9 cellular contexts compared by ENCODE assay signal in genomic region chr2:170155022-170155722, GRCh38. TPM values are rescaled to one million over a fixed set of nuclear protein-coding genes. Genes with fewer than 3 reads are reported as not detected.
DNase-seq lines count a peak whose midpoint lies in the region; TF ChIP-seq lines count a peak whose summit lies in the region.
"Had no signal": no experiment of that assay in that cellular context is flagged by ENCODE, and none has a peak within 500 bp of the region (broad histone marks: within the 10 kb centered on the region; RNA-seq: fewer than 3 reads in every experiment).

No MANE protein-coding gene starts in this region.

- DNase-seq in GM06990 (ENCODE audit: extremely low read depth, insufficient read length) (peak; percentile 32), HFFc6 (peak; percentile 22), RPMI7951 (ENCODE audit: low read depth) (peak; percentile 24), islet precursor cell (peak; percentile 87), KG1 (lab: John Stamatoyannopoulos, UW) (no peak), DMS114 treated with DMSO at 0.1 percent for 48 hours (lab: John Stamatoyannopoulos, UW; ENCODE audit: unreplicated experiment) (no peak), transverse colon (no peak), NCI-H1694 (lab: John Stamatoyannopoulos, UW) (no peak)

- peaks cover 0 to 4% (median 1%) of the 10 kb centered on the region in 4 donors for H3K4me1 ChIP-seq in transverse colon

- no peak for TF ChIP-seq POLR2A in transverse colon (IDR thresholded peaks at IDR 0.05)

- H3K27me3 Mint-ChIP-seq in HFFc6 (ENCODE audit: insufficient read depth), result no peaks in the 10 kb centered on the region; the same call in 1 of the 2 replicates
- H3K27me3 Mint-ChIP-seq: activated naive CD4-positive, alpha-beta T cell treated with anti-CD3 and anti-CD28 coated beads, Interleukin-2, amount 50 U/mL, for 24 hours had no signal

- peaks cover 28% of the 10 kb centered on the region for H3K4me1 Mint-ChIP-seq in HFFc6 (ENCODE audit: low read depth)
- H3K4me1 Mint-ChIP-seq: activated naive CD4-positive, alpha-beta T cell treated with anti-CD3 and anti-CD28 coated beads, Interleukin-2, amount 50 U/mL, for 24 hours had no signal

- H3K27ac Mint-ChIP-seq in HFFc6, result peak overlapping the region; percentile 32; the same call in 1 of the 2 replicates
- H3K27ac Mint-ChIP-seq: activated naive CD4-positive, alpha-beta T cell treated with anti-CD3 and anti-CD28 coated beads, Interleukin-2, amount 50 U/mL, for 24 hours had no signal

- H3K9me3 Mint-ChIP-seq in HFFc6, result no peaks in the 10 kb centered on the region; the same call in 1 of the 2 replicates
- H3K9me3 Mint-ChIP-seq: activated naive CD4-positive, alpha-beta T cell treated with anti-CD3 and anti-CD28 coated beads, Interleukin-2, amount 50 U/mL, for 24 hours had no signal

- H3K36me3 Mint-ChIP-seq in HFFc6 (ENCODE audit: low read depth), result no peaks in the 10 kb centered on the region
- H3K36me3 Mint-ChIP-seq: activated naive CD4-positive, alpha-beta T cell treated with anti-CD3 and anti-CD28 coated beads, Interleukin-2, amount 50 U/mL, for 24 hours had no signal

- H3K27ac ChIP-seq in transverse colon, result no peak overlapping the region

- 18 to 25% methylated on average over 1 to 8 of the region's 8 CpGs for WGBS in transverse colon (ENCODE audit: low coverage in 1 of 2), 2 donors

- intact Hi-C loops in transverse colon (cut with DNase I; ENCODE audit: low total_unique reads), result no loop called here

- TF ChIP-seq CTCF in GM06990 (IDR thresholded peaks at IDR 0.05; ENCODE audit: insufficient read depth, low read length, poor library complexity, severe bottlenecking) (no peak), HFFc6 (IDR thresholded peaks at IDR 0.05) (no peak), transverse colon (IDR thresholded peaks at IDR 0.05) (no peak)

- peak overlapping the region; percentile 70 for H3K4me3 Mint-ChIP-seq in HFFc6
- H3K4me3 Mint-ChIP-seq: activated naive CD4-positive, alpha-beta T cell treated with anti-CD3 and anti-CD28 coated beads, Interleukin-2, amount 50 U/mL, for 24 hours had no signal

- TF ChIP-seq EP300 in transverse colon (IDR thresholded peaks at IDR 0.05; ENCODE audit: low read depth), result no peak

- no peaks in the 10 kb centered on the region for H3K27me3 ChIP-seq in GM06990 (replicated peaks; ENCODE audit: control insufficient read depth, insufficient read depth, low read length)
- no peaks in the 10 kb centered on the region for H3K27me3 ChIP-seq in transverse colon

- in situ Hi-C loops in transverse colon (cut with MboI; ENCODE audit: low pct_ligation_motif_present in 1 of 4, low pct_unique_long_range_greater_than_20kb in 1 of 4, low sequenced_read_pairs in 3 of 4), result no loop called here

- no peaks in the 10 kb centered on the region for H3K36me3 ChIP-seq in GM06990 (ENCODE audit: control insufficient read depth, insufficient read depth, low read length)
- no peaks in the 10 kb centered on the region for H3K36me3 ChIP-seq in transverse colon

- no peak overlapping the region for H3K4me3 ChIP-seq in GM06990 (replicated peaks; ENCODE audit: low read depth, low read length)
- no peak overlapping the region for H3K4me3 ChIP-seq in transverse colon

- no peaks in the 10 kb centered on the region for H3K9me3 ChIP-seq in transverse colon

RNA-seq across cellular contexts. Expression of gene MYO3B, which starts 22.8 kb away (rescaled TPM):
- not detected for total RNA-seq in HFFc6 (2021; fragmentation: NEBNext Ultra II Directional; extraction: Animal tissue kit (Norgen Biotek cat#: 25700))
- total RNA-seq in RPMI7951 (2014; rRNA removed; shearing (Covaris generic)), result 0.12 TPM in 1 of 2 replicates, not detected in the other
- total RNA-seq in transverse colon, result under 1 TPM in 1 of 4 donors, not detected in 3; 0.48 TPM

Comparison
In these comparisons a context has a peak if more than half of its experiments do, and no peak if none do; other contexts are left out.
1. DNase-seq: peak in GM06990 (single experiment), HFFc6 (single experiment), RPMI7951 (single experiment) and islet precursor cell (single experiment); none in KG1 (single experiment), DMS114 treated with DMSO at 0.1 percent for 48 hours (single experiment), transverse colon (single experiment) and NCI-H1694 (single experiment).